Comparison of ENCODE assay signal across 12 cellular contexts in genomic region chr1:101407505-101408211, GRCh38.
DNase-seq lines count a peak whose midpoint lies in the region; ATAC-seq, FAIRE-seq and TF ChIP-seq lines count a peak whose summit lies in the region.
"Had no signal": no experiment of that assay in that cellular context is flagged by ENCODE, and none has a peak within 500 bp of the region (broad histone marks: within the 10 kb centered on the region; RNA-seq: fewer than 3 reads in every experiment).

No MANE protein-coding gene starts in this region.

- CTCF ChIA-PET in naive thymus-derived CD4-positive, alpha-beta T cell (lab: Charles Lee), result interaction anchor here (0.7 kb wide), 1 partner anchor 12 kb away, joined by 3 read pairs; no protein-coding TSS in a partner anchor

- no peaks in the 10 kb centered on the region for H3K4me1 ChIP-seq in naive thymus-derived CD4-positive, alpha-beta T cell (ENCODE audit: control insufficient read depth in 2 of 2, insufficient read depth in 2 of 2, low read length in 2 of 2)
- no peaks in the 10 kb centered on the region for H3K4me1 ChIP-seq in right cardiac atrium (ENCODE audit: control insufficient read depth, insufficient read depth, low read length)
- H3K4me1 ChIP-seq: upper lobe of right lung had no signal

- no peak for DNase-seq in naive thymus-derived CD4-positive, alpha-beta T cell
- DNase-seq in H54 (ENCODE audit: insufficient read length, low spot score) (no peak), right cardiac atrium (no peak), NCI-H1092 (lab: John Stamatoyannopoulos, UW) (no peak), hippocampal formation (lab: John Stamatoyannopoulos, UW) (no peak)
- DNase-seq: GF-D8, KBM-7, upper lobe of right lung had no signal

- FAIRE-seq in H54 (lab: Jason Lieb, UNC), result no peak
- FAIRE-seq: bronchial epithelial cell had no signal

- no peak overlapping the region for H3K27ac Mint-ChIP-seq in naive thymus-derived CD4-positive, alpha-beta T cell

- WGBS in right cardiac atrium, result 62% methylated on average over 2 of the region's 2 CpGs

- H3K9me3 ChIP-seq in naive thymus-derived CD4-positive, alpha-beta T cell (ENCODE audit: control insufficient read depth in 2 of 3, low read length in 3 of 3), result no peaks in the 10 kb centered on the region
- no peaks in the 10 kb centered on the region for H3K9me3 ChIP-seq in right cardiac atrium (ENCODE audit: control insufficient read depth, low read length)
- H3K9me3 ChIP-seq: upper lobe of right lung had no signal

- intact Hi-C loops in naive thymus-derived CD4-positive, alpha-beta T cell (cut with micrococcal nuclease), result no loop called here
- intact Hi-C loops in right cardiac atrium (cut with DNase I), result no loop called here

- no peaks in the 10 kb centered on the region for H3K36me3 ChIP-seq in naive thymus-derived CD4-positive, alpha-beta T cell (ENCODE audit: control insufficient read depth in 2 of 3, insufficient read depth in 3 of 3, low read length in 3 of 3)
- H3K36me3 ChIP-seq: upper lobe of right lung had no signal

- H3K36me3 Mint-ChIP-seq in naive thymus-derived CD4-positive, alpha-beta T cell, result peaks cover 0 to 6% (median 0%) of the 10 kb centered on the region in 5 donors

- peak; percentile 84 for ATAC-seq in GM18873 (IDR thresholded peaks at IDR 0.05; ENCODE audit: low FRiP score, unreplicated experiment)
- ATAC-seq in GM21737 (IDR thresholded peaks at IDR 0.05; ENCODE audit: unreplicated experiment), result peak; percentile 68
- peak; percentile 76 for ATAC-seq in HG03432 (IDR thresholded peaks at IDR 0.05; ENCODE audit: unreplicated experiment)
- peak; percentile 31 for ATAC-seq in naive thymus-derived CD4-positive, alpha-beta T cell
- ATAC-seq in right cardiac atrium, result no peak
- ATAC-seq: upper lobe of right lung had no signal

- POLR2A ChIA-PET in naive thymus-derived CD4-positive, alpha-beta T cell (lab: Charles Lee), result no interaction called here

- no peak overlapping the region for H3K27ac ChIP-seq in naive thymus-derived CD4-positive, alpha-beta T cell (ENCODE audit: low read depth, low read length)
- H3K27ac ChIP-seq in right cardiac atrium (ENCODE audit: low read length), result no peak overlapping the region
- H3K27ac ChIP-seq: upper lobe of right lung had no signal

- no peaks in the 10 kb centered on the region for H3K27me3 ChIP-seq in naive thymus-derived CD4-positive, alpha-beta T cell (ENCODE audit: control insufficient read depth in 2 of 2, insufficient read depth in 2 of 2, low read length in 2 of 2)
- H3K27me3 ChIP-seq in right cardiac atrium (ENCODE audit: control insufficient read depth, insufficient read depth), result no peaks in the 10 kb centered on the region
- H3K27me3 ChIP-seq: upper lobe of right lung had no signal

- peaks cover 0 to 9% (median 3%) of the 10 kb centered on the region in 11 donors for H3K9me3 Mint-ChIP-seq in naive thymus-derived CD4-positive, alpha-beta T cell

- no peak overlapping the region for H3K4me3 Mint-ChIP-seq in naive thymus-derived CD4-positive, alpha-beta T cell

- no peak overlapping the region for H3K4me3 ChIP-seq in naive thymus-derived CD4-positive, alpha-beta T cell (ENCODE audit: low read length)
- no peak overlapping the region for H3K4me3 ChIP-seq in right cardiac atrium (ENCODE audit: low read length)
- H3K4me3 ChIP-seq: upper lobe of right lung had no signal

- H3K27me3 Mint-ChIP-seq in naive thymus-derived CD4-positive, alpha-beta T cell, result peaks cover 0 to 25% (median 4%) of the 10 kb centered on the region in 5 donors

- TF ChIP-seq POLR2A in H54 (IDR thresholded peaks at IDR 0.05; ENCODE audit: low read depth, low read length), result no peak

- peaks cover 0 to 5% (median 0%) of the 10 kb centered on the region in 7 donors for H3K4me1 Mint-ChIP-seq in naive thymus-derived CD4-positive, alpha-beta T cell

Comparison
In these comparisons a context has a peak if more than half of its experiments do, and no peak if none do; other contexts are left out.
1. ATAC-seq: peak in GM18873 (single experiment), GM21737 (single experiment), HG03432 (single experiment) and naive thymus-derived CD4-positive, alpha-beta T cell (single experiment); none in right cardiac atrium (0 of 2).